In genomic region chr2:8119782-8120551, GRCh38 we compare ENCODE assay signal across 1 cellular context.
TF ChIP-seq lines count a peak whose summit lies in the region.

No MANE protein-coding gene starts in this region.

TF ChIP-seq in HepG2, 621 proteins besides CTCF, POLR2A, EP300 and RAD21 (continued from another document and continues in another):
- TF ChIP-seq BCLAF1 (IDR thresholded peaks at IDR 0.05) (no peak), ZBTB34 (CRISPR knock-in tag; IDR thresholded peaks at IDR 0.05) (no peak; the same call in 1 of the 2 replicates), CEBPB (IDR thresholded peaks at IDR 0.05; ENCODE audit: borderline replicate concordance, low read depth, low read length) (peak; percentile 92), IKZF1 (IDR thresholded peaks at IDR 0.05) (no peak), ZNF557 (CRISPR knock-in tag; IDR thresholded peaks at IDR 0.05) (peak; percentile 21; the same call in 1 of the 2 replicates), TCF7 (IDR thresholded peaks at IDR 0.05; ENCODE audit: low read depth) (peak; percentile 92), SP5 (CRISPR knock-in tag; IDR thresholded peaks at IDR 0.05; ENCODE audit: borderline replicate concordance, low read depth) (no peak), DNMT1 (CRISPR knock-in tag; IDR thresholded peaks at IDR 0.05) (no peak), ZSCAN22 (CRISPR knock-in tag; IDR thresholded peaks at IDR 0.05) (no peak; the same call in 1 of the 2 replicates), LRRFIP1 (CRISPR knock-in tag; conservative IDR thresholded peaks at IDR 0.05) (no peak), NR2F6 (IDR thresholded peaks at IDR 0.05) (peak; percentile 83), NR2F6 (CRISPR knock-in tag; IDR thresholded peaks at IDR 0.05) (peak; percentile 86), MEIS2 (CRISPR knock-in tag; IDR thresholded peaks at IDR 0.05) (no peak), CREM (IDR thresholded peaks at IDR 0.05) (peak; percentile 90), CREM (CRISPR knock-in tag; IDR thresholded peaks at IDR 0.05) (no peak), ZNF431 (CRISPR knock-in tag; IDR thresholded peaks at IDR 0.05; ENCODE audit: borderline replicate concordance, low read depth) (no peak), ZNF263 (CRISPR knock-in tag; IDR thresholded peaks at IDR 0.05) (peak; percentile 57), ZNF83 (CRISPR knock-in tag; IDR thresholded peaks at IDR 0.05; ENCODE audit: borderline replicate concordance) (no peak), ZNF430 (CRISPR knock-in tag; IDR thresholded peaks at IDR 0.05) (no peak), PCBP2 (optimal IDR thresholded peaks at IDR 0.05; ENCODE audit: low read depth, low read length, poor library complexity, severe bottlenecking) (no peak), AGO2 (optimal IDR thresholded peaks at IDR 0.05; ENCODE audit: low read depth, low read length) (no peak), ZNF766 (CRISPR knock-in tag; IDR thresholded peaks at IDR 0.05; ENCODE audit: borderline replicate concordance) (no peak), GFI1 (CRISPR knock-in tag; IDR thresholded peaks at IDR 0.05; ENCODE audit: borderline replicate concordance) (peak; percentile 91), JUN (CRISPR knock-in tag; IDR thresholded peaks at IDR 0.05) (peak; percentile 73), HIVEP1 (CRISPR knock-in tag; IDR thresholded peaks at IDR 0.05) (no peak), EHMT2 (IDR thresholded peaks at IDR 0.05; ENCODE audit: borderline replicate concordance, low read depth, low read length) (0 out of 2 replicates have a peak, but pooled peaks have one; percentile 48), TBL1XR1 (IDR thresholded peaks at IDR 0.05; ENCODE audit: borderline replicate concordance, low read length, partially characterized antibody) (peak; percentile 70), JUNB (CRISPR knock-in tag; IDR thresholded peaks at IDR 0.05; ENCODE audit: borderline replicate concordance) (no peak), ZNF629 (CRISPR knock-in tag; conservative IDR thresholded peaks at IDR 0.05) (peak; percentile 36; the same call in 1 of the 2 replicates), GATAD1 (CRISPR knock-in tag; IDR thresholded peaks at IDR 0.05) (peak; percentile 67), YEATS2 (CRISPR knock-in tag; IDR thresholded peaks at IDR 0.05; ENCODE audit: borderline replicate concordance) (peak; percentile 41; the same call in 1 of the 2 replicates), ZNF574 (CRISPR knock-in tag; IDR thresholded peaks at IDR 0.05) (peak; percentile 49; the same call in 1 of the 2 replicates), MIER3 (CRISPR knock-in tag; IDR thresholded peaks at IDR 0.05; ENCODE audit: borderline replicate concordance) (peak; percentile 83; the same call in 1 of the 2 replicates), TFAP4 (IDR thresholded peaks at IDR 0.05; ENCODE audit: borderline replicate concordance, low read depth) (peak; percentile 67; the same call in 1 of the 2 replicates), PRDM15 (CRISPR knock-in tag; IDR thresholded peaks at IDR 0.05) (no peak), MAFF (IDR thresholded peaks at IDR 0.05; ENCODE audit: low read depth, low read length) (peak; percentile 75), TEAD3 (CRISPR knock-in tag; optimal IDR thresholded peaks at IDR 0.05; ENCODE audit: borderline replicate concordance) (peak; percentile 91), RBM39 (IDR thresholded peaks at IDR 0.05; ENCODE audit: low read depth, low read length, poor library complexity, severe bottlenecking) (no peak), SAFB2 (CRISPR knock-in tag; IDR thresholded peaks at IDR 0.05; ENCODE audit: borderline replicate concordance, low read depth) (peak; percentile 79; the same call in 1 of the 2 replicates), HOMEZ (CRISPR knock-in tag; IDR thresholded peaks at IDR 0.05; ENCODE audit: low read depth) (no peak; the same call in 1 of the 2 replicates), ZNF331 (CRISPR knock-in tag; IDR thresholded peaks at IDR 0.05) (peak; percentile 61; the same call in 1 of the 2 replicates), ZFYVE20 (CRISPR knock-in tag; IDR thresholded peaks at IDR 0.05; ENCODE audit: borderline replicate concordance, low read depth) (no peak), ZNF878 (CRISPR knock-in tag; IDR thresholded peaks at IDR 0.05) (0 out of 2 replicates have a peak, but pooled peaks have one; percentile 75), FOSL2 (CRISPR knock-in tag; IDR thresholded peaks at IDR 0.05) (peak; percentile 94), RXRA (CRISPR knock-in tag; IDR thresholded peaks at IDR 0.05) (peak; percentile 87; the same call in 1 of the 2 replicates), ZNF546 (CRISPR knock-in tag; conservative IDR thresholded peaks at IDR 0.05) (no peak), SOX13 (IDR thresholded peaks at IDR 0.05) (peak; percentile 99), SOX13 (CRISPR knock-in tag; conservative IDR thresholded peaks at IDR 0.05 in 1 of 2, IDR thresholded peaks at IDR 0.05 in 1 of 2) (peak in 1 of 2 experiments; percentile 99; a peak in 2 of 4 replicates), ZNF362 (CRISPR knock-in tag; IDR thresholded peaks at IDR 0.05; ENCODE audit: borderline replicate concordance) (peak; percentile 96), FOXA3 (CRISPR knock-in tag; IDR thresholded peaks at IDR 0.05) (peak; percentile 80), SALL1 (CRISPR knock-in tag; IDR thresholded peaks at IDR 0.05) (peak; percentile 95), IRF2 (CRISPR knock-in tag; IDR thresholded peaks at IDR 0.05) (peak; percentile 85; the same call in 1 of the 2 replicates), ZBTB21 (CRISPR knock-in tag; IDR thresholded peaks at IDR 0.05) (no peak), ZNF160 (CRISPR knock-in tag; IDR thresholded peaks at IDR 0.05) (peak; percentile 72; the same call in 1 of the 2 replicates)
